ENCODE assay signal across 1 cellular context in the genomic region with DNA sequence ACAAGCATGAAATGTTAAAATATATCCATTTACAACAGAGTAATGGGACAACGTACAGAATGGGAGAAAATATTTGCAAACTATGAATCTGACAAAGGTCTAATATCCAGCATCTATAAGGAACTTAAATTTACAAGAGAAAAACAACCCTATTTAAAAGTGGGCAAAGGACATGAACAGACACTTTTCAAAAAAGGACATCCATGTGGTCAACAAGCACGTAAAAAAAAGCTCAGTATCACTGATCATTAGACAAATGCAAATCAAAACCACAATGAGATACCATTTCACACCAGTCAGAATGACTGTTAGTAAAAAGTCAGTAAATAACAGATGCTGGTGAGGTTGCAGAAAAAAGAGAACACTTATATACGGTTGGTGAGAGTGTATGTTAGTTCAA. TPM values are rescaled to one million over a fixed set of nuclear protein-coding genes. Genes with fewer than 3 reads are reported as not detected.
"Had no signal": no experiment of that assay in that cellular context is flagged by ENCODE, and none has a peak within 500 bp of the region (broad histone marks: within the 10 kb centered on the region; RNA-seq: fewer than 3 reads in every experiment).

No MANE protein-coding gene starts in this region.

RNA-seq across cellular contexts. Expression of a gene that starts 16.3 kb away (rescaled TPM):
- total RNA-seq: vagina had no signal
